ENCODE assay signal across 1 cellular context in genomic region chr17:78791840-78792709, GRCh38.
TF ChIP-seq lines count a peak whose summit lies in the region.

No MANE protein-coding gene starts in this region.

TF ChIP-seq in H1, 55 proteins besides CTCF, POLR2A, EP300 and RAD21:
- TF ChIP-seq TAF1 (IDR thresholded peaks at IDR 0.05; ENCODE audit: low read depth, low read length) (no peak), EZH2 (IDR thresholded peaks at IDR 0.05; ENCODE audit: low read depth, low read length, severe bottlenecking) (no peak), BRCA1 (IDR thresholded peaks at IDR 0.05; ENCODE audit: low read depth, low read length) (no peak), TEAD4 (IDR thresholded peaks at IDR 0.05; ENCODE audit: low read depth, low read length) (no peak), GABPA (IDR thresholded peaks at IDR 0.05; ENCODE audit: borderline replicate concordance, insufficient read depth, low read length) (no peak)
